ENCODE assay signal across 22 cellular contexts in genomic region chr17:50483266-50483665, GRCh38. TPM values are rescaled to one million over a fixed set of nuclear protein-coding genes. Genes with fewer than 3 reads are reported as not detected.
DNase-seq lines count a peak whose midpoint lies in the region; ATAC-seq, FAIRE-seq and TF ChIP-seq lines count a peak whose summit lies in the region.
"Had no signal": no experiment of that assay in that cellular context is flagged by ENCODE, and none has a peak within 500 bp of the region (broad histone marks: within the 10 kb centered on the region; RNA-seq: fewer than 3 reads in every experiment).

No MANE protein-coding gene starts in this region.

- no peak overlapping the region for H3K27ac ChIP-seq in PC-9
- peak overlapping the region; percentile 76 for H3K27ac ChIP-seq in astrocyte (ENCODE audit: low read depth, low read length)
- H3K27ac ChIP-seq in lower lobe of right lung = no peak overlapping the region
- peak overlapping the region; percentile 80 to 81 for H3K27ac ChIP-seq in thoracic aorta
- H3K27ac ChIP-seq: BLaER1, SJCRH30 had no signal

- H3K36me3 Mint-ChIP-seq in astrocyte (ENCODE audit: low read depth, unreplicated experiment) = peaks cover 7% of the 10 kb centered on the region
- peaks cover 40% of the 10 kb centered on the region for H3K36me3 Mint-ChIP-seq in stimulated activated memory B cell treated with anti-CD40 and anti-IgM and Interleukin-4, amounts not matched to agents 10 μg/mL and 1 μg/mL and 100 μg/mL, for 72 hours

- no peaks in the 10 kb centered on the region for H3K27me3 Mint-ChIP-seq in astrocyte (ENCODE audit: low read depth, unreplicated experiment)
- H3K27me3 Mint-ChIP-seq in stimulated activated memory B cell treated with anti-CD40 and anti-IgM and Interleukin-4, amounts not matched to agents 10 μg/mL and 1 μg/mL and 100 μg/mL, for 72 hours = no peaks in the 10 kb centered on the region
- H3K27me3 Mint-ChIP-seq: stimulated activated naive CD8-positive, alpha-beta T cell treated with anti-CD3 and anti-CD28 coated beads, Interleukin-15, amount 100 ng/mL, for 72 hours had no signal

- peaks cover 16% of the 10 kb centered on the region for H3K79me2 ChIP-seq in PC-9 (ENCODE audit: low read depth)
- H3K79me2 ChIP-seq in astrocyte (ENCODE audit: insufficient read depth, low read length) = peaks cover 14% of the 10 kb centered on the region

- H3K9me2 ChIP-seq in PC-9 (ENCODE audit: insufficient read depth) = no peaks in the 10 kb centered on the region

- DNase-seq in PC-9 = no peak
- no peak for DNase-seq in astrocyte (ENCODE audit: low read depth)
- DNase-seq in lower lobe of right lung = peak; percentile 20
- DNase-seq in thoracic aorta (ENCODE audit: low spot score) = no peak
- DNase-seq in OCI-M2 (lab: John Stamatoyannopoulos, UW; ENCODE audit: unreplicated experiment) = no peak
- DNase-seq: activated CD8-positive, alpha-beta T cell treated with anti-CD3 and anti-CD28 coated beads, Interleukin-2, amount 10 ng/mL, durations not matched to agents 7 days and 5 days; activated T-cell treated with anti-CD3 and anti-CD28 coated beads, Interleukin-2, amount 50 U/mL, for 72 hours; central memory CD4-positive, alpha-beta T cell; endodermal cell; NCI-H524 treated with DMSO at 0.1 percent for 48 hours; SJCRH30; stimulated activated CD4-positive, alpha-beta T cell treated with anti-CD3 and anti-CD28 coated beads, Interleukin-2, amount 100 ng/mL, for 24 hours; stimulated activated naive CD8-positive, alpha-beta T cell treated with anti-CD3 and anti-CD28 coated beads, Interleukin-15, amount 100 ng/mL, for 72 hours had no signal

- H3K9me3 ChIP-seq in PC-9 (ENCODE audit: insufficient read depth, low read depth) = no peaks in the 10 kb centered on the region
- no peaks in the 10 kb centered on the region for H3K9me3 ChIP-seq in astrocyte (ENCODE audit: insufficient read depth, low read depth, low read length)
- H3K9me3 ChIP-seq in lower lobe of right lung = no peaks in the 10 kb centered on the region
- H3K9me3 ChIP-seq in thoracic aorta = no peaks in the 10 kb centered on the region
- H3K9me3 ChIP-seq: BLaER1, HAP-1, SJCRH30 had no signal

- H3K27me3 ChIP-seq in PC-9 (ENCODE audit: insufficient read depth, low read depth) (no peaks in the 10 kb centered on the region), astrocyte (ENCODE audit: insufficient read depth, low read length) (no peaks in the 10 kb centered on the region), lower lobe of right lung (ENCODE audit: low read depth) (no peaks in the 10 kb centered on the region), thoracic aorta (replicated peaks; ENCODE audit: insufficient read depth) (no peaks in the 10 kb centered on the region)
- H3K27me3 ChIP-seq: BLaER1, SJCRH30 had no signal

- no peak overlapping the region for H3K27ac Mint-ChIP-seq in astrocyte (ENCODE audit: unreplicated experiment)
- H3K27ac Mint-ChIP-seq in stimulated activated memory B cell treated with anti-CD40 and anti-IgM and Interleukin-4, amounts not matched to agents 10 μg/mL and 1 μg/mL and 100 μg/mL, for 72 hours = no peak overlapping the region
- H3K27ac Mint-ChIP-seq: activated CD8-positive, alpha-beta T cell treated with anti-CD3 and anti-CD28 coated beads, Interleukin-2, amount 10 ng/mL, durations not matched to agents 7 days and 5 days; mesothelial cell of epicardium had no signal

- no peaks in the 10 kb centered on the region; the same call in none of the 2 replicates for H4K20me1 ChIP-seq in PC-9 (ENCODE audit: insufficient read depth)
- peaks cover 11% of the 10 kb centered on the region for H4K20me1 ChIP-seq in astrocyte (ENCODE audit: insufficient read depth, low read length)
- H4K20me1 ChIP-seq: BLaER1 had no signal

- H3F3A ChIP-seq in PC-9 (ENCODE audit: insufficient read depth, low read depth) = peaks cover 48% of the 10 kb centered on the region

- intact Hi-C loops in PC-9 (cut with micrococcal nuclease; ENCODE audit: unreplicated experiment) = loop anchor here (2.0 kb wide), 1 partner anchor 212 kb away; no protein-coding TSS in a partner anchor
- intact Hi-C loops in lower lobe of right lung (cut with DNase I) = no loop called here

- H2AFZ ChIP-seq in PC-9 (no peak overlapping the region), astrocyte (ENCODE audit: low read depth, low read length) (no peak overlapping the region)

- peaks cover 6% of the 10 kb centered on the region for H3K4me1 Mint-ChIP-seq in astrocyte (ENCODE audit: low read depth, unreplicated experiment)
- peaks cover 29% of the 10 kb centered on the region for H3K4me1 Mint-ChIP-seq in stimulated activated memory B cell treated with anti-CD40 and anti-IgM and Interleukin-4, amounts not matched to agents 10 μg/mL and 1 μg/mL and 100 μg/mL, for 72 hours

- H3K9me3 Mint-ChIP-seq in astrocyte (ENCODE audit: unreplicated experiment) = no peaks in the 10 kb centered on the region
- no peaks in the 10 kb centered on the region for H3K9me3 Mint-ChIP-seq in stimulated activated memory B cell treated with anti-CD40 and anti-IgM and Interleukin-4, amounts not matched to agents 10 μg/mL and 1 μg/mL and 100 μg/mL, for 72 hours
- H3K9me3 Mint-ChIP-seq: activated T-cell treated with anti-CD3 and anti-CD28 coated beads, Interleukin-2, amount 50 U/mL, for 72 hours; endodermal cell; mesothelial cell of epicardium; stimulated activated naive CD8-positive, alpha-beta T cell treated with anti-CD3 and anti-CD28 coated beads, Interleukin-15, amount 100 ng/mL, for 72 hours; T-helper 1 cell treated with Interleukin-12 subunit alpha and Interleukin-12 subunit beta and Interleukin-4 antibody, amounts not matched to agents 30 μg/mL and 1 μg/mL, for 36 hours had no signal

- ATAC-seq in lower lobe of right lung (no peak), thoracic aorta (ENCODE audit: insufficient number of reproducible peaks, low FRiP score, low read depth) (no peak), GM18511 (IDR thresholded peaks at IDR 0.05; ENCODE audit: unreplicated experiment) (no peak), HG02840 (IDR thresholded peaks at IDR 0.05; ENCODE audit: low FRiP score, unreplicated experiment) (no peak)
- no peak for ATAC-seq in stimulated activated memory B cell treated with anti-CD40 and anti-IgM and Interleukin-4, amounts not matched to agents 10 μg/mL and 1 μg/mL and 100 μg/mL, for 72 hours
- ATAC-seq: activated CD8-positive, alpha-beta T cell treated with anti-CD3 and anti-CD28 coated beads, Interleukin-2, amount 10 ng/mL, durations not matched to agents 7 days and 5 days had no signal

- H3K36me3 ChIP-seq in PC-9 (ENCODE audit: low read depth) = 0 out of 2 replicates have a peak, but pooled peaks cover 5% of the 10 kb centered on the region
- peaks cover 18% of the 10 kb centered on the region for H3K36me3 ChIP-seq in astrocyte (ENCODE audit: insufficient read depth, low read length)
- peaks cover 55% of the 10 kb centered on the region for H3K36me3 ChIP-seq in lower lobe of right lung
- peaks cover 23% of the 10 kb centered on the region for H3K36me3 ChIP-seq in thoracic aorta
- H3K36me3 ChIP-seq: SJCRH30 had no signal

- FAIRE-seq in astrocyte (lab: Jason Lieb, UNC) = no peak
- FAIRE-seq: D721Med had no signal

- no peak overlapping the region for H3K9ac ChIP-seq in astrocyte (ENCODE audit: low read length)
- H3K9ac ChIP-seq: BLaER1 had no signal

- POLR2A ChIA-PET in PC-9 (lab: Charles Lee; ENCODE audit: unreplicated experiment) = interaction anchor here (0.6 kb wide), 1 partner anchor 210 kb away, joined by 5 read pairs; no protein-coding TSS in a partner anchor

- H3K4me1 ChIP-seq in PC-9 (replicated peaks; ENCODE audit: insufficient read depth) = peaks cover 45% of the 10 kb centered on the region
- H3K4me1 ChIP-seq in astrocyte (ENCODE audit: insufficient read depth, low read length) = peaks cover 8% of the 10 kb centered on the region
- peaks cover 35% of the 10 kb centered on the region for H3K4me1 ChIP-seq in lower lobe of right lung
- H3K4me1 ChIP-seq in thoracic aorta (ENCODE audit: control insufficient read depth in 1 of 2, low read depth in 2 of 2) = peaks cover 10 to 24% of the 10 kb centered on the region in 2 donors

- H3K4me3 ChIP-seq in PC-9 (no peak overlapping the region), astrocyte (ENCODE audit: insufficient read depth, low read depth, low read length) (no peak overlapping the region), lower lobe of right lung (no peak overlapping the region), thoracic aorta (no peak overlapping the region)
- H3K4me3 ChIP-seq: BLaER1, HAP-1, SJCRH30 had no signal

- H3K4me2 ChIP-seq in PC-9 (peak overlapping the region; percentile 64; the same call in 1 of the 2 replicates), astrocyte (ENCODE audit: low read length) (no peak overlapping the region)
- H3K4me2 ChIP-seq: BLaER1 had no signal

- CTCF ChIA-PET in PC-9 (lab: Charles Lee) = interaction anchor here (0.5 kb wide), 1 partner anchor 234 kb away, joined by 5 read pairs; no protein-coding TSS in a partner anchor

- TF ChIP-seq CTCF in PC-9 (conservative IDR thresholded peaks at IDR 0.05) (no peak), astrocyte (IDR thresholded peaks at IDR 0.05; ENCODE audit: insufficient read depth, low read depth, low read length) (no peak), lower lobe of right lung (IDR thresholded peaks at IDR 0.05) (no peak), thoracic aorta (IDR thresholded peaks at IDR 0.05) (no peak)

- no peak overlapping the region for H3K4me3 Mint-ChIP-seq in astrocyte (ENCODE audit: unreplicated experiment)
- no peak overlapping the region for H3K4me3 Mint-ChIP-seq in stimulated activated memory B cell treated with anti-CD40 and anti-IgM and Interleukin-4, amounts not matched to agents 10 μg/mL and 1 μg/mL and 100 μg/mL, for 72 hours
- H3K4me3 Mint-ChIP-seq: activated CD8-positive, alpha-beta T cell treated with anti-CD3 and anti-CD28 coated beads, Interleukin-2, amount 10 ng/mL, durations not matched to agents 7 days and 5 days; activated T-cell treated with anti-CD3 and anti-CD28 coated beads, Interleukin-2, amount 50 U/mL, for 72 hours; endodermal cell; mesothelial cell of epicardium; stimulated activated naive CD8-positive, alpha-beta T cell treated with anti-CD3 and anti-CD28 coated beads, Interleukin-15, amount 100 ng/mL, for 72 hours; T-helper 1 cell treated with Interleukin-12 subunit alpha and Interleukin-12 subunit beta and Interleukin-4 antibody, amounts not matched to agents 30 μg/mL and 1 μg/mL, for 36 hours had no signal

- no TSS peak for BruUV-seq in PC-9 (replicated peaks; lab: Mats Ljungman, UMichigan)

RNA-seq across cellular contexts. Expression of gene RSAD1, which starts 4.6 kb away (rescaled TPM):
- total RNA-seq in PC-9 (2021) = 14.8 and 15.1 TPM in 2 replicates
- total RNA-seq in astrocyte = 18.8 and 21.6 TPM in 2 replicates
- total RNA-seq in lower lobe of right lung = 29.2 TPM
- total RNA-seq in thoracic aorta = 10 to 100 TPM; 21.4 to 35.3 TPM

RNA-seq across cellular contexts. Expression of gene CHAD, which starts 14.6 kb away (rescaled TPM):
- total RNA-seq in PC-9 (2021) (not detected in 2 replicates), astrocyte (not detected in 2 replicates), lower lobe of right lung (not detected), thoracic aorta (not detected)
- total RNA-seq: activated CD8-positive, alpha-beta T cell treated with anti-CD3 and anti-CD28 coated beads, Interleukin-2, amount 10 ng/mL, durations not matched to agents 7 days and 5 days; activated T-cell treated with anti-CD3 and anti-CD28 coated beads, Interleukin-2, amount 50 U/mL, for 72 hours; kidney epithelial cell; mesothelial cell of epicardium; SJCRH30 had no signal

RNA-seq across cellular contexts. Expression of gene MYCBPAP, which starts 25.0 kb away (rescaled TPM):
- total RNA-seq in PC-9 (2021) = 4.9 and 11.6 TPM in 2 replicates
- total RNA-seq in astrocyte = 0.99 and 1.4 TPM in 2 replicates
- total RNA-seq in lower lobe of right lung = 3.8 TPM
- under 1 TPM; 0.56 to 0.68 TPM for total RNA-seq in thoracic aorta
- total RNA-seq: SJCRH30 had no signal

RNA-seq across cellular contexts. Expression of gene EPN3, which starts 49.3 kb away (rescaled TPM):
- total RNA-seq in PC-9 (2021) (15.6 and 22.8 TPM in 2 replicates), astrocyte (0.24 and 1.7 TPM in 2 replicates), lower lobe of right lung (1.5 TPM), thoracic aorta (1 to 10 TPM in 1 of 2 donors, not detected in 1; 1.4 TPM)
- total RNA-seq: activated CD8-positive, alpha-beta T cell treated with anti-CD3 and anti-CD28 coated beads, Interleukin-2, amount 10 ng/mL, durations not matched to agents 7 days and 5 days; activated T-cell treated with anti-CD3 and anti-CD28 coated beads, Interleukin-2, amount 50 U/mL, for 72 hours; SJCRH30 had no signal

RNA-seq across cellular contexts. Expression of gene ACSF2, which starts 57.2 kb away (rescaled TPM):
- total RNA-seq in PC-9 (2021) (149 and 154 TPM in 2 replicates), astrocyte (28.3 and 43.3 TPM in 2 replicates), lower lobe of right lung (70.4 TPM), thoracic aorta (10 to 100 TPM; 11.1 to 41.6 TPM)

Comparison
In these comparisons a context has a peak if more than half of its experiments do, and no peak if none do; other contexts are left out.
1. H3K27ac ChIP-seq: peak in astrocyte (single experiment) and thoracic aorta (2 of 2); none in PC-9 (single experiment) and lower lobe of right lung (single experiment).